10 cellular contexts compared by ENCODE assay signal in the genomic region with DNA sequence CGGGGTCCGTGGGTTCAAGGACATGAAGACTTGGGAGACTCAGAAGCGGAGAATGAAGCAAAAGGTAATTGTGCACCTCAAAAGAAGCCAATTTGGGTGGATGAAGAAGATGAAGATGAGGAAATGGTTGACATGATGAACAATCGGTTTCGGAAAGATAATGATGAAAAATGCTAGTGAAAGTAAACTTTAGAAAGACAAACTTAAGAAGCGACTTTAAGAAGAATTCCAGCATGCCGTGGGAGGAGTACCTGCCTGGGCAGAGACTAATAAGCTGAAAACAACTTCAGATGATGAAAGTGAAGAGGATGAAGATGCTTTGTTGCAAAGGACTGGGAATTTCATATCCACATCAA. TPM values are rescaled to one million over a fixed set of nuclear protein-coding genes. Genes with fewer than 3 reads are reported as not detected.
DNase-seq lines count a peak whose midpoint lies in the region; ATAC-seq, FAIRE-seq and TF ChIP-seq lines count a peak whose summit lies in the region.
"Had no signal": no experiment of that assay in that cellular context is flagged by ENCODE, and none has a peak within 500 bp of the region (broad histone marks: within the 10 kb centered on the region; RNA-seq: fewer than 3 reads in every experiment).

No MANE protein-coding gene starts in this region.

- H3K18ac ChIP-seq in IMR-90 (ENCODE audit: low read depth, low read length): no peak overlapping the region
- peak overlapping the region; percentile 64 for H3K18ac ChIP-seq in H1 (ENCODE audit: extremely low read depth, low read length)

- H3K27me3 ChIP-seq in IMR-90 (ENCODE audit: control insufficient read depth, insufficient read depth, low read length) (no peaks in the 10 kb centered on the region), H1 (replicated peaks in 1 of 4; ENCODE audit: control insufficient read depth in 3 of 4, extremely low read depth in 1 of 4, insufficient read depth in 3 of 4, low read length in 3 of 4) (peaks cover 15 to 21% (median 17%) of the 10 kb centered on the region in 4 experiments), neural cell (ENCODE audit: insufficient read depth, low read depth, low read length) (peaks cover 3% of the 10 kb centered on the region)

- no TSS peak for BruUV-seq in IMR-90 (replicated peaks; lab: Mats Ljungman, UMichigan)

- intact Hi-C loops in IMR-90 (cut with micrococcal nuclease): no loop called here

- no peak overlapping the region for H4K91ac ChIP-seq in IMR-90 (ENCODE audit: insufficient read depth, low read depth, low read length)
- no peak overlapping the region for H4K91ac ChIP-seq in H1 (replicated peaks; ENCODE audit: insufficient read length, low read length)

- dilution Hi-C loops in IMR-90 (cut with HindIII; ENCODE audit: low sequenced_read_pairs, unreplicated experiment): no loop called here

- peaks cover 2% of the 10 kb centered on the region in 2 experiments; a peak in 2 of 4 replicates for H3K79me1 ChIP-seq in IMR-90 (ENCODE audit: low read depth in 1 of 2, low read length in 2 of 2)
- H3K79me1 ChIP-seq in H1 (ENCODE audit: low read depth, low read length): no peaks in the 10 kb centered on the region

- peak overlapping the region; percentile 53 to 60; a peak in 3 of 4 replicates for H4K8ac ChIP-seq in IMR-90 (ENCODE audit: low read depth in 2 of 2, low read length in 2 of 2)
- peak overlapping the region; percentile 96; the same call in 1 of the 2 replicates for H4K8ac ChIP-seq in H1 (ENCODE audit: extremely low read depth, insufficient read depth, low read length)

- peak overlapping the region; percentile 73; the same call in 1 of the 2 replicates for H3K23ac ChIP-seq in IMR-90 (ENCODE audit: low read depth, low read length)
- H3K23ac ChIP-seq in H1 (ENCODE audit: insufficient read length): no peak overlapping the region

- WGBS in IMR-90 (ENCODE audit: extremely low coverage in 2 of 2, insufficient read length in 1 of 2), 2 experiments: 39 to 100% methylated on average over 2 to 5 of the region's 7 CpGs
- 66 to 100% methylated on average over 2 to 7 of the region's 7 CpGs for WGBS in H1 (ENCODE audit: extremely low coverage in 1 of 2, insufficient coverage in 1 of 2, insufficient read length in 1 of 2, insufficient replicate concordance in 2 of 2, low coverage in 1 of 2, low lambda C conversion rate in 2 of 2, missing lambda C conversion rate in 1 of 2), 2 experiments

- no peak for TF ChIP-seq RAD21 in IMR-90 (IDR thresholded peaks at IDR 0.05; ENCODE audit: low read length)
- TF ChIP-seq RAD21 in H1 (IDR thresholded peaks at IDR 0.05 in 1 of 2, conservative IDR thresholded peaks at IDR 0.05 in 1 of 2; ENCODE audit: low read depth in 2 of 2, low read length in 2 of 2): no peak
- TF ChIP-seq RAD21 in neural cell (conservative IDR thresholded peaks at IDR 0.05): no peak

- H4K5ac ChIP-seq in IMR-90 (ENCODE audit: low read depth, low read length): no peak overlapping the region
- no peak overlapping the region for H4K5ac ChIP-seq in H1 (ENCODE audit: insufficient read length, low read depth, low read length)

- no peak for DNase-seq in AG10803 (ENCODE audit: low read depth)
- no peak for DNase-seq in IMR-90
- DNase-seq in H1 (ENCODE audit: low read depth in 1 of 2, low spot score in 2 of 2): no peak
- no peak for DNase-seq in NCI-H1694 (lab: John Stamatoyannopoulos, UW)
- DNase-seq in stimulated activated CD4-positive, alpha-beta T cell treated with anti-CD3 and anti-CD28 coated beads, Interleukin-4, amount 100 ng/mL, for 1 hour: no peak
- DNase-seq in hypothalamus (lab: John Stamatoyannopoulos, UW): no peak

- H3F3A ChIP-seq in neural cell (ENCODE audit: insufficient read depth, low read length, poor library complexity, severe bottlenecking): no peaks in the 10 kb centered on the region

- H2BK20ac ChIP-seq in IMR-90 (ENCODE audit: low read depth, low read length) (no peak overlapping the region), H1 (ENCODE audit: low read length) (no peak overlapping the region)

- no peak for TF ChIP-seq EP300 in H1 (IDR thresholded peaks at IDR 0.05; ENCODE audit: borderline replicate concordance in 1 of 2, low read depth in 2 of 2, low read length in 2 of 2)
- no peak for TF ChIP-seq EP300 in neural cell (conservative IDR thresholded peaks at IDR 0.05; ENCODE audit: poor library complexity, severe bottlenecking)

- 0 out of 2 replicates have a peak, but pooled peaks cover 1% of the 10 kb centered on the region for H3K4me1 ChIP-seq in IMR-90 (ENCODE audit: control insufficient read depth, insufficient read depth, low read length)
- H3K4me1 ChIP-seq in H1 (replicated peaks in 1 of 4; ENCODE audit: control insufficient read depth in 3 of 4, insufficient read depth in 4 of 4, low read length in 3 of 4): no peaks in the 10 kb centered on the region; a peak in 1 of 7 replicates

- TF ChIP-seq CTCF in AG10803 (conservative IDR thresholded peaks at IDR 0.05; ENCODE audit: low read length) (no peak), IMR-90 (conservative IDR thresholded peaks at IDR 0.05; ENCODE audit: low read depth, low read length) (no peak), H1 (IDR thresholded peaks at IDR 0.05; ENCODE audit: control extremely low read depth in 1 of 3, insufficient read depth in 1 of 3, low read depth in 1 of 3, low read length in 3 of 3) (no peak), neural cell (IDR thresholded peaks at IDR 0.05; ENCODE audit: poor library complexity, severe bottlenecking) (no peak)

- 0 out of 2 replicates have a peak overlapping the region, but pooled peaks have one; percentile 35 for H2BK120ac ChIP-seq in IMR-90 (ENCODE audit: low read depth, low read length)
- no peak overlapping the region for H2BK120ac ChIP-seq in H1 (replicated peaks; ENCODE audit: low read depth, low read length)

- H3K14ac ChIP-seq in IMR-90 (replicated peaks; ENCODE audit: low read depth, low read length): no peak overlapping the region
- no peak overlapping the region for H3K14ac ChIP-seq in H1 (ENCODE audit: insufficient read length)

- H3K56ac ChIP-seq in IMR-90 (ENCODE audit: extremely low read depth, insufficient read depth, low read length) (no peak overlapping the region), H1 (replicated peaks; ENCODE audit: insufficient read length, low read depth, low read length) (no peak overlapping the region)

- H3K9me3 ChIP-seq in IMR-90 (ENCODE audit: control insufficient read depth, insufficient read depth, low read length) (no peaks in the 10 kb centered on the region), H1 (ENCODE audit: insufficient read depth in 2 of 2, low read depth in 1 of 2, low read length in 1 of 2) (peaks cover 3 to 4% of the 10 kb centered on the region in 2 experiments; a peak in 2 of 4 replicates), neural cell (ENCODE audit: low read length) (no peaks in the 10 kb centered on the region)

- H3K23me2 ChIP-seq in H1 (ENCODE audit: low read depth, low read length): peaks cover 6% of the 10 kb centered on the region; the same call in 1 of the 2 replicates

- peak overlapping the region; percentile 65 for H2BK12ac ChIP-seq in H1 (ENCODE audit: low read depth, low read length)

- H3K27ac ChIP-seq in IMR-90 (ENCODE audit: insufficient read depth, low read length) (no peak overlapping the region; the same call in 1 of the 2 replicates), H1 (ENCODE audit: low read depth, low read length) (no peak overlapping the region), neural cell (ENCODE audit: low read length) (peak overlapping the region; percentile 52)

- no peak overlapping the region for H2BK5ac ChIP-seq in IMR-90 (ENCODE audit: low read depth, low read length, poor library complexity, severe bottlenecking)
- no peak overlapping the region for H2BK5ac ChIP-seq in H1 (ENCODE audit: low read depth, low read length)

- H2BK15ac ChIP-seq in IMR-90 (ENCODE audit: low read depth, low read length) (no peak overlapping the region), H1 (ENCODE audit: low read length) (peak overlapping the region; percentile 40; the same call in 1 of the 2 replicates)

- H4K20me1 ChIP-seq in IMR-90 (ENCODE audit: insufficient read depth, low read length): no peaks in the 10 kb centered on the region
- H4K20me1 ChIP-seq in H1 (replicated peaks in 1 of 2; ENCODE audit: control insufficient read depth in 1 of 2, insufficient read depth in 2 of 2, low read length in 2 of 2): no peaks in the 10 kb centered on the region
- no peaks in the 10 kb centered on the region for H4K20me1 ChIP-seq in neural cell (ENCODE audit: insufficient read depth)

- TF ChIP-seq POLR2A in IMR-90 (IDR thresholded peaks at IDR 0.05; ENCODE audit: low read depth, low read length): no peak
- TF ChIP-seq POLR2A in H1 (IDR thresholded peaks at IDR 0.05; ENCODE audit: control extremely low read depth in 1 of 2, low read depth in 2 of 2, low read length in 2 of 2): no peak

- CTCF ChIA-PET in IMR-90 (lab: Yijun Ruan, JAX): no interaction called here
- CTCF ChIA-PET in H1 (lab: Charles Lee; ENCODE audit: partially characterized antibody): no interaction called here

- H2AFZ ChIP-seq in IMR-90 (replicated peaks; ENCODE audit: low read length, poor library complexity) (peak overlapping the region; percentile 92), H1 (ENCODE audit: low read length) (peak overlapping the region; percentile 87), neural cell (ENCODE audit: low read depth, low read length) (peak overlapping the region; percentile 23)

- ATAC-seq in IMR-90 (ENCODE audit: low read depth): no peak
- no peak for ATAC-seq in HG03439 (IDR thresholded peaks at IDR 0.05; ENCODE audit: unreplicated experiment)

- H2AK9ac ChIP-seq in IMR-90 (replicated peaks; ENCODE audit: low read depth, low read length, poor library complexity): no peak overlapping the region

- POLR2A ChIA-PET in IMR-90 (lab: Charles Lee; ENCODE audit: unreplicated experiment): no interaction called here
- POLR2A ChIA-PET in H1 (lab: Charles Lee; ENCODE audit: partially characterized antibody): interaction anchor here (2.7 kb wide), 1 partner anchor 13 kb away, joined by 8 read pairs; no protein-coding TSS in a partner anchor

- no peaks in the 10 kb centered on the region for H3K9me1 ChIP-seq in IMR-90 (ENCODE audit: insufficient read depth, low read length)

- H3K9ac ChIP-seq in IMR-90 (ENCODE audit: low read depth, low read length) (peak overlapping the region; percentile 63), H1 (replicated peaks in 1 of 4; ENCODE audit: extremely low read depth in 1 of 4, low read depth in 3 of 4, low read length in 3 of 4) (peak overlapping the region in 2 of 4 experiments; percentile 25 to 49; a peak in 3 of 7 replicates), neural cell (ENCODE audit: low read length) (peak overlapping the region; percentile 71)

- H3K36me3 ChIP-seq in IMR-90 (ENCODE audit: control insufficient read depth, insufficient read depth, low read length) (peaks cover 2% of the 10 kb centered on the region; the same call in 1 of the 2 replicates), H1 (ENCODE audit: control insufficient read depth in 2 of 4, insufficient read depth in 4 of 4, low read length in 3 of 4) (no peaks in the 10 kb centered on the region), neural cell (ENCODE audit: insufficient read depth, low read length) (no peaks in the 10 kb centered on the region)

- H3K4me3 ChIP-seq in AG10803 (ENCODE audit: low read length) (peak overlapping the region; percentile 65), IMR-90 (ENCODE audit: insufficient read depth, low read depth, low read length) (peak overlapping the region; percentile 40), H1 (ENCODE audit: extremely low read depth in 1 of 4, insufficient read depth in 2 of 4, low read depth in 3 of 4, low read length in 4 of 4) (peak overlapping the region; percentile 19 to 59 (median 57)), neural cell (ENCODE audit: low read length) (peak overlapping the region; percentile 82)

- no peaks in the 10 kb centered on the region for H3K9me2 ChIP-seq in neural cell (ENCODE audit: insufficient read depth, low read length)

- no peak for FAIRE-seq in H1 (lab: Jason Lieb, UNC)
- FAIRE-seq: colon, G401.6 had no signal

- H3K79me2 ChIP-seq in H1 (ENCODE audit: control insufficient read depth in 1 of 2, insufficient read depth in 2 of 2, low read length in 2 of 2) (no peaks in the 10 kb centered on the region), neural cell (replicated peaks; ENCODE audit: insufficient read depth, low read length) (no peaks in the 10 kb centered on the region)

- peak overlapping the region; percentile 44 for H3K4me2 ChIP-seq in IMR-90 (ENCODE audit: low read depth, low read length)
- peak overlapping the region; percentile 65 to 73 for H3K4me2 ChIP-seq in H1 (ENCODE audit: insufficient read depth in 1 of 2, low read depth in 2 of 2, low read length in 2 of 2)
- peak overlapping the region; percentile 30 for H3K4me2 ChIP-seq in neural cell (ENCODE audit: low read length)

- in situ Hi-C loops in IMR-90 (cut with MboI; ENCODE audit: low sequenced_read_pairs): no loop called here

- H3K4ac ChIP-seq in IMR-90 (ENCODE audit: low read depth, low read length) (peak overlapping the region; percentile 20), H1 (replicated peaks; ENCODE audit: insufficient read length, low read depth, low read length) (no peak overlapping the region)

- H2AK5ac ChIP-seq in IMR-90 (ENCODE audit: low read depth, low read length) (no peak overlapping the region), H1 (ENCODE audit: low read depth, low read length) (no peak overlapping the region)

RNA-seq across cellular contexts. Expression of a gene that starts 43.5 kb away (rescaled TPM):
- 10.4 and 14.4 TPM in 2 replicates for total RNA-seq in IMR-90 (2012; rRNA removed)
- polyA plus RNA-seq in IMR-90 (2012; rRNA removed) (10.2 and 12.4 TPM in 2 replicates), H1 (2011; rRNA removed) (0.93 and 1.8 TPM in 2 replicates), neural cell (0.48 and 0.98 TPM in 2 replicates)
- polyA plus RNA-seq in IMR-90 (2012; cell fraction: cytosol; rRNA removed): 4.4 and 6.6 TPM in 2 replicates
- polyA plus RNA-seq in IMR-90 (2012; cell fraction: nucleus; rRNA removed; ENCODE audit: low replicate concordance): 5.0 and 26.6 TPM in 2 replicates
- 2.4 and 2.7 TPM in 2 replicates for total RNA-seq in H1 (2021; fragmentation: NEBNext Ultra II Directional; extraction: Animal tissue kit (Norgen Biotek cat#: 25700))
- polyA plus RNA-seq in H1 (2011; cell fraction: cytosol; rRNA removed): 1.6 TPM
- polyA plus RNA-seq in H1 (2011; cell fraction: nucleus; rRNA removed): 1.2 TPM
- polyA plus RNA-seq in H1 (2012, experiment 1 of 2): 1.1 to 2.5 TPM (median 1.3 TPM) in 4 replicates
- 0.22 TPM for polyA plus RNA-seq in H1 (2012, experiment 2 of 2)
- polyA plus RNA-seq in H1 (2013, experiment 1 of 2): 2.6 TPM
- polyA plus RNA-seq in H1 (2013, experiment 2 of 2): 2.6 TPM
- polyA minus RNA-seq in H1 (2011; rRNA and poly(A)+ RNA removed): 1.1 and 1.3 TPM in 2 replicates
- polyA minus RNA-seq in H1 (2011; cell fraction: cytosol; rRNA and poly(A)+ RNA removed): 3.2 TPM
- polyA minus RNA-seq in H1 (2011; cell fraction: nucleus; rRNA and poly(A)+ RNA removed): 2.3 TPM
- polyA minus RNA-seq in neural cell: 0.81 and 1.5 TPM in 2 replicates

Comparison
In these comparisons a context has a peak if more than half of its experiments do, and no peak if none do; other contexts are left out.
1. H2AFZ ChIP-seq: peak in every context shown above with its lines; median percentile 92 in IMR-90; 87 in H1; 23 in neural cell.